ENCODE assay signal across 12 cellular contexts in the genomic region with DNA sequence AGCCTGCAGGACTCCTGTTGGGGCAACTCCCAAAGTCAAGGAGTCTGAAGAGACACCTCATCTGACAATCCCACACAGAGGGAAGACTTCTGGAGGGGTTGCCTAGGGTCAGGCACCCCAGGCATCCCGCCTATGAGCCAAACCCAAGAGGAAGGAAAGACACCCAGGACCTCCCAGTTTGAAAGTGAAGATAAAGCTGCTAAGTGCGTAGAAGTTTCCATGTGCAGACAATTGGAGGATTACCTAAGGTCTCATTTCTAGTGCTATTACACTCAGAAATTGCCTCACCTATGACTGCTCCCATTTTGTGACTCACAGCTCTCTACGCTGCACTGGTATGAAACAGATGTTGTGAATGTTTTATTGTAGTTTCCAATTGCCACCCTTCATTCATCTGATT.
DNase-seq lines count a peak whose midpoint lies in the region; ATAC-seq and TF ChIP-seq lines count a peak whose summit lies in the region.
"Had no signal": no experiment of that assay in that cellular context is flagged by ENCODE, and none has a peak within 500 bp of the region (broad histone marks: within the 10 kb centered on the region; RNA-seq: fewer than 3 reads in every experiment).

No MANE protein-coding gene starts in this region.

- TF ChIP-seq CTCF in MCF 10A (IDR thresholded peaks at IDR 0.05; ENCODE audit: unreplicated experiment) (no peak), breast epithelium (IDR thresholded peaks at IDR 0.05) (no peak), fibroblast of the aortic adventitia (IDR thresholded peaks at IDR 0.05; ENCODE audit: insufficient read depth, low read length) (no peak)

- no peaks in the 10 kb centered on the region for H3K9me3 ChIP-seq in breast epithelium
- H3K9me3 ChIP-seq: tibial nerve had no signal

- intact Hi-C loops in MCF 10A (cut with micrococcal nuclease): loop anchor here (2.0 to 10.0 kb wide), 2 partner anchors 265 to 1007 kb away; a partner anchor contains a TSS
- intact Hi-C loops in breast epithelium (cut with DNase I; ENCODE audit: low total_unique reads): no loop called here

- H3K27me3 Mint-ChIP-seq in MCF 10A (ENCODE audit: insufficient read depth, unreplicated experiment): no peaks in the 10 kb centered on the region

- POLR2A ChIA-PET in MCF 10A (lab: Yijun Ruan, JAX): interaction anchor here (0.6 to 0.8 kb wide), 3 partner anchors 12 to 45 kb away, joined by 3 read pairs; no protein-coding TSS in a partner anchor

- TF ChIP-seq POLR2A in breast epithelium (IDR thresholded peaks at IDR 0.05): no peak

- no peaks in the 10 kb centered on the region for H3K4me1 ChIP-seq in breast epithelium

- H3K27ac ChIP-seq in breast epithelium: no peak overlapping the region

- ATAC-seq in HG03571 (IDR thresholded peaks at IDR 0.05; ENCODE audit: unreplicated experiment) (no peak), HG02870 (IDR thresholded peaks at IDR 0.05; ENCODE audit: unreplicated experiment) (no peak)

- no peaks in the 10 kb centered on the region for H3K9me3 Mint-ChIP-seq in MCF 10A (ENCODE audit: unreplicated experiment)
- H3K9me3 Mint-ChIP-seq: activated naive CD4-positive, alpha-beta T cell treated with anti-CD3 and anti-CD28 coated beads, Interleukin-2, amount 50 U/mL, for 24 hours had no signal

- H3K27ac Mint-ChIP-seq in MCF 10A (ENCODE audit: low read depth, unreplicated experiment): no peak overlapping the region
- H3K27ac Mint-ChIP-seq: activated naive CD4-positive, alpha-beta T cell treated with anti-CD3 and anti-CD28 coated beads, Interleukin-2, amount 50 U/mL, for 24 hours had no signal

- H3K36me3 Mint-ChIP-seq in MCF 10A (ENCODE audit: insufficient read depth, unreplicated experiment): no peaks in the 10 kb centered on the region
- H3K36me3 Mint-ChIP-seq: activated naive CD4-positive, alpha-beta T cell treated with anti-CD3 and anti-CD28 coated beads, Interleukin-2, amount 50 U/mL, for 24 hours had no signal

- DNase-seq in MCF 10A (ENCODE audit: unreplicated experiment) (peak; percentile 89), breast epithelium (ENCODE audit: low spot score in 2 of 2) (no peak), SW480 (ENCODE audit: low spot score) (peak; percentile 12), fibroblast of the aortic adventitia (ENCODE audit: low read depth) (peak; percentile 85), stromal cell of bone marrow (ENCODE audit: low read depth) (peak; percentile 36)
- DNase-seq in stimulated activated CD4-positive, alpha-beta T cell treated with anti-CD3 and anti-CD28 coated beads, Interleukin-4, amount 100 ng/mL, for 4 hours: no peak
- DNase-seq: erythroblast, NCI-H1930 had no signal

- BruUV-seq in MCF 10A (replicated peaks; lab: Mats Ljungman, UMichigan): no TSS peak

- no peaks in the 10 kb centered on the region for H3K27me3 ChIP-seq in breast epithelium
- H3K27me3 ChIP-seq: tibial nerve had no signal

- H3K4me3 ChIP-seq in breast epithelium (no peak overlapping the region), fibroblast of the aortic adventitia (ENCODE audit: low read depth, low read length) (no peak overlapping the region)
- H3K4me3 ChIP-seq: tibial nerve had no signal

- H3K4me1 Mint-ChIP-seq in MCF 10A (ENCODE audit: insufficient read depth, unreplicated experiment): peaks cover 10% of the 10 kb centered on the region
- H3K4me1 Mint-ChIP-seq: activated naive CD4-positive, alpha-beta T cell treated with anti-CD3 and anti-CD28 coated beads, Interleukin-2, amount 50 U/mL, for 24 hours had no signal

- H3K36me3 ChIP-seq in breast epithelium: no peaks in the 10 kb centered on the region
- H3K36me3 ChIP-seq: tibial nerve had no signal

- no peak overlapping the region for H3K4me3 Mint-ChIP-seq in MCF 10A (ENCODE audit: unreplicated experiment)
- H3K4me3 Mint-ChIP-seq: activated naive CD4-positive, alpha-beta T cell treated with anti-CD3 and anti-CD28 coated beads, Interleukin-2, amount 50 U/mL, for 24 hours had no signal

- CTCF ChIA-PET in MCF 10A (lab: Yijun Ruan, JAX): interaction anchor here (0.6 to 3.0 kb wide), 4 partner anchors 10 to 599 kb away, joined by 3 to 22 read pairs (median 4); no protein-coding TSS in a partner anchor

Comparison
In these comparisons a context has a peak if more than half of its experiments do, and no peak if none do; other contexts are left out.
1. DNase-seq: peak in MCF 10A (single experiment), SW480 (single experiment), fibroblast of the aortic adventitia (single experiment) and stromal cell of bone marrow (single experiment); none in breast epithelium (0 of 2) and stimulated activated CD4-positive, alpha-beta T cell treated with anti-CD3 and anti-CD28 coated beads, Interleukin-4, amount 100 ng/mL, for 4 hours (0 of 2).